10 cellular contexts compared by ENCODE assay signal in genomic region chr13:75299913-75300862, GRCh38.
DNase-seq lines count a peak whose midpoint lies in the region; ATAC-seq and TF ChIP-seq lines count a peak whose summit lies in the region.
"Had no signal": no experiment of that assay in that cellular context is flagged by ENCODE, and none has a peak within 500 bp of the region (broad histone marks: within the 10 kb centered on the region; RNA-seq: fewer than 3 reads in every experiment).

No MANE protein-coding gene starts in this region.

- no peak overlapping the region for H3K4me3 Mint-ChIP-seq in progenitor cell of endocrine pancreas (ENCODE audit: low read depth)

- no peak for TF ChIP-seq CTCF in GM06990 (IDR thresholded peaks at IDR 0.05; ENCODE audit: insufficient read depth, low read length, poor library complexity, severe bottlenecking)
- no peak for TF ChIP-seq CTCF in fibroblast of the aortic adventitia (IDR thresholded peaks at IDR 0.05; ENCODE audit: insufficient read depth, low read length)
- no peak for TF ChIP-seq CTCF in progenitor cell of endocrine pancreas (IDR thresholded peaks at IDR 0.05; ENCODE audit: unreplicated experiment)

- no peaks in the 10 kb centered on the region for H3K27me3 ChIP-seq in GM06990 (replicated peaks; ENCODE audit: control insufficient read depth, insufficient read depth, low read length)

- DNase-seq in GM06990 (ENCODE audit: extremely low read depth, insufficient read length), result no peak
- peak; percentile 35 for DNase-seq in fibroblast of the aortic adventitia (ENCODE audit: low read depth)
- no peak for DNase-seq in substantia nigra (lab: John Stamatoyannopoulos, UW)
- no peak for DNase-seq in NCI-H1105 treated with DMSO at 0.1 percent for 48 hours (lab: John Stamatoyannopoulos, UW)
- no peak for DNase-seq in progenitor cell of endocrine pancreas (ENCODE audit: low spot score, unreplicated experiment)
- DNase-seq in iPS-NIHi11 (ENCODE audit: low spot score), result no peak
- DNase-seq: Karpas-422, small intestine had no signal

- H3K27ac ChIP-seq in substantia nigra (ENCODE audit: low read depth, low read length, poor library complexity, severe bottlenecking), result no peak overlapping the region

- no peaks in the 10 kb centered on the region for H3K9me3 Mint-ChIP-seq in progenitor cell of endocrine pancreas (ENCODE audit: low read depth)

- H3K4me3 ChIP-seq in GM06990 (replicated peaks; ENCODE audit: low read depth, low read length) (peak overlapping the region; percentile 4; the same call in 1 of the 2 replicates), fibroblast of the aortic adventitia (ENCODE audit: low read depth, low read length) (no peak overlapping the region)

- H3K27me3 Mint-ChIP-seq in progenitor cell of endocrine pancreas, result peaks cover 5% of the 10 kb centered on the region

- H3K36me3 ChIP-seq in GM06990 (ENCODE audit: control insufficient read depth, insufficient read depth, low read length), result no peaks in the 10 kb centered on the region

- peaks cover 20% of the 10 kb centered on the region for H3K4me1 Mint-ChIP-seq in progenitor cell of endocrine pancreas (ENCODE audit: low read depth)

- ATAC-seq in GM21526 (IDR thresholded peaks at IDR 0.05; ENCODE audit: low FRiP score, unreplicated experiment), result peak; percentile 74
- ATAC-seq in HG03469 (IDR thresholded peaks at IDR 0.05; ENCODE audit: unreplicated experiment), result peak; percentile 60

- peaks cover 4% of the 10 kb centered on the region for H3K36me3 Mint-ChIP-seq in progenitor cell of endocrine pancreas (ENCODE audit: insufficient read depth)

- H3K27ac Mint-ChIP-seq in progenitor cell of endocrine pancreas, result no peak overlapping the region
